1 cellular context compared by ENCODE assay signal in the genomic region with DNA sequence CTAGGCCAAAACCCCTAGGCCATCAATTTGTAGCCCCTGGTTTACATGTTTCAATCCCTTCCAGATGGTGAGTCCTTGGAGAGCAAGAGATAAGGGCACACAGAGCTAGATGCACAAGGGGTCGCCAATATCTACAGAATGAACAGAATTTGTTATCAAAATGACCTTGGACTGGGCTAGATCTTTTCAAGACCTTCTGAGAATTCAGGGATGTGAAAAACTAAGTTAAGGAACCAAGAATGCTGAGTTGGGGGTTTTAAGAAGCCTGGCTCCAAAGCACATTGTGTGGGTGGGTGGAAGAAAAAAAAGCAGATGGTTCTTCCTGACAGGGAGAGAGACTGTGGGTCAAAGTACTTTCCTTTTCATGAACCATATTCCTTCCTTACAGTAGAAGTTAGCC.
TF ChIP-seq lines count a peak whose summit lies in the region.

No MANE protein-coding gene starts in this region.

TF ChIP-seq in K562, 482 proteins besides CTCF, POLR2A, EP300 and RAD21 (continued from another document and continues in another):
- TF ChIP-seq, protein P1, sequence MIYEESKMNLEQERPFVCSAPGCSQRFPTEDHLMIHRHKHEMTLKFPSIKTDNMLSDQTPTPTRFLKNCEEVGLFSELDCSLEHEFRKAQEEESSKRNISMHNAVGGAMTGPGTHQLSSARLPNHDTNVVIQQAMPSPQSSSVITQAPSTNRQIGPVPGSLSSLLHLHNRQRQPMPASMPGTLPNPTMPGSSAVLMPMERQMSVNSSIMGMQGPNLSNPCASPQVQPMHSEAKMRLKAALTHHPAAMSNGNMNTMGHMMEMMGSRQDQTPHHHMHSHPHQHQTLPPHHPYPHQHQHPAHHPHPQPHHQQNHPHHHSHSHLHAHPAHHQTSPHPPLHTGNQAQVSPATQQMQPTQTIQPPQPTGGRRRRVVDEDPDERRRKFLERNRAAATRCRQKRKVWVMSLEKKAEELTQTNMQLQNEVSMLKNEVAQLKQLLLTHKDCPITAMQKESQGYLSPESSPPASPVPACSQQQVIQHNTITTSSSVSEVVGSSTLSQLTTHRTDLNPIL (CRISPR knock-in tag; IDR thresholded peaks at IDR 0.05), result no peak
- TF ChIP-seq CXXC5 (CRISPR knock-in tag; IDR thresholded peaks at IDR 0.05) (peak; percentile 25; the same call in 1 of the 2 replicates), HDAC2 (IDR thresholded peaks at IDR 0.05) (0 out of 2 replicates have a peak, but pooled peaks have one; percentile 32), HDGF (IDR thresholded peaks at IDR 0.05) (no peak), ZHX1 (conservative IDR thresholded peaks at IDR 0.05; ENCODE audit: low read length) (no peak), MAFF (IDR thresholded peaks at IDR 0.05; ENCODE audit: low read length) (peak; percentile 86; the same call in 1 of the 2 replicates), NELFE (IDR thresholded peaks at IDR 0.05; ENCODE audit: insufficient read depth, insufficient read length) (no peak), ZNF316 (IDR thresholded peaks at IDR 0.05) (peak; percentile 99), ZFP36 (IDR thresholded peaks at IDR 0.05; ENCODE audit: low read depth, low read length, partially characterized antibody) (peak; percentile 6), HOMEZ (CRISPR knock-in tag; IDR thresholded peaks at IDR 0.05) (no peak), ARNT (IDR thresholded peaks at IDR 0.05) (peak in 1 of 2 experiments; percentile 43; a peak in 1 of 4 replicates), SOX6 (IDR thresholded peaks at IDR 0.05) (no peak), ZNF717 (CRISPR knock-in tag; IDR thresholded peaks at IDR 0.05) (no peak), FOXA3 (CRISPR knock-in tag; conservative IDR thresholded peaks at IDR 0.05 in 1 of 2, IDR thresholded peaks at IDR 0.05 in 1 of 2) (no peak), TAL1 (IDR thresholded peaks at IDR 0.05) (peak; percentile 55), SMARCE1 (IDR thresholded peaks at IDR 0.05) (0 out of 2 replicates have a peak, but pooled peaks have one; percentile 33), USF2 (CRISPR knock-in tag; IDR thresholded peaks at IDR 0.05) (no peak), YY1 (IDR thresholded peaks at IDR 0.05; ENCODE audit: borderline replicate concordance in 1 of 3, control insufficient read depth in 1 of 3, extremely low read depth in 1 of 3, insufficient read depth in 3 of 3, insufficient read length in 1 of 3, insufficient replicate concordance in 2 of 3, low read depth in 1 of 3, low read length in 2 of 3) (no peak), MTA1 (IDR thresholded peaks at IDR 0.05; ENCODE audit: borderline replicate concordance) (no peak), GATAD2B (IDR thresholded peaks at IDR 0.05; ENCODE audit: borderline replicate concordance) (0 out of 2 replicates have a peak, but pooled peaks have one; percentile 56), ZNF143 (CRISPR knock-in tag; IDR thresholded peaks at IDR 0.05) (no peak), ZNF133 (CRISPR knock-in tag; IDR thresholded peaks at IDR 0.05) (no peak), HEY1 (CRISPR knock-in tag; IDR thresholded peaks at IDR 0.05; ENCODE audit: borderline replicate concordance) (no peak), FOXP1 (CRISPR knock-in tag; IDR thresholded peaks at IDR 0.05) (no peak), ZNF830 (CRISPR knock-in tag; IDR thresholded peaks at IDR 0.05) (no peak), NFXL1 (CRISPR knock-in tag; IDR thresholded peaks at IDR 0.05) (no peak), EP400 (IDR thresholded peaks at IDR 0.05) (no peak; the same call in 1 of the 2 replicates), PTTG1 (tag; IDR thresholded peaks at IDR 0.05; ENCODE audit: low read depth) (0 out of 2 replicates have a peak, but pooled peaks have one; percentile 14), NCOA1 (IDR thresholded peaks at IDR 0.05; ENCODE audit: low read depth) (peak; percentile 59; the same call in 1 of the 2 replicates), TFAM (CRISPR knock-in tag; conservative IDR thresholded peaks at IDR 0.05) (no peak), KHSRP (IDR thresholded peaks at IDR 0.05) (no peak), ZNF282 (CRISPR knock-in tag; IDR thresholded peaks at IDR 0.05) (no peak), ZNF263 (CRISPR knock-in tag; IDR thresholded peaks at IDR 0.05; ENCODE audit: borderline replicate concordance) (no peak), NCOA4 (IDR thresholded peaks at IDR 0.05; ENCODE audit: partially characterized antibody) (no peak), RBM17 (IDR thresholded peaks at IDR 0.05; ENCODE audit: borderline replicate concordance, low read depth, low read length) (no peak), MYNN (IDR thresholded peaks at IDR 0.05) (0 out of 2 replicates have a peak, but pooled peaks have one; percentile 16), MYNN (CRISPR knock-in tag; IDR thresholded peaks at IDR 0.05) (no peak), RFX1 (IDR thresholded peaks at IDR 0.05) (no peak), C11orf30 (IDR thresholded peaks at IDR 0.05; ENCODE audit: low read depth) (peak; percentile 97), MED1 (CRISPR knock-in tag; IDR thresholded peaks at IDR 0.05; ENCODE audit: borderline replicate concordance) (no peak), PREB (CRISPR knock-in tag; IDR thresholded peaks at IDR 0.05) (no peak), ERF (CRISPR knock-in tag; IDR thresholded peaks at IDR 0.05) (no peak), BACH1 (tag; IDR thresholded peaks at IDR 0.05) (no peak), GTF2E2 (tag; IDR thresholded peaks at IDR 0.05) (no peak), FOXM1 (IDR thresholded peaks at IDR 0.05; ENCODE audit: low read depth) (no peak), FOXM1 (CRISPR knock-in tag; IDR thresholded peaks at IDR 0.05; ENCODE audit: low read depth) (no peak), MECOM (CRISPR knock-in tag; IDR thresholded peaks at IDR 0.05) (0 out of 2 replicates have a peak, but pooled peaks have one; percentile 45)
- TF ChIP-seq, protein P2, sequence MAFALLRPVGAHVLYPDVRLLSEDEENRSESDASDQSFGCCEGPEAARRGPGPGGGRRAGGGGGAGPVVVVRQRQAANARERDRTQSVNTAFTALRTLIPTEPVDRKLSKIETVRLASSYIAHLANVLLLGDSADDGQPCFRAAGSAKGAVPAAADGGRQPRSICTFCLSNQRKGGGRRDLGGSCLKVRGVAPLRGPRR (CRISPR knock-in tag; IDR thresholded peaks at IDR 0.05), result no peak
- TF ChIP-seq, protein P3, sequence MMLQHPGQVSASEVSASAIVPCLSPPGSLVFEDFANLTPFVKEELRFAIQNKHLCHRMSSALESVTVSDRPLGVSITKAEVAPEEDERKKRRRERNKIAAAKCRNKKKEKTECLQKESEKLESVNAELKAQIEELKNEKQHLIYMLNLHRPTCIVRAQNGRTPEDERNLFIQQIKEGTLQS (IDR thresholded peaks at IDR 0.05), result no peak
- TF ChIP-seq, protein P3 (CRISPR knock-in tag; conservative IDR thresholded peaks at IDR 0.05), result no peak
- TF ChIP-seq, protein P4, sequence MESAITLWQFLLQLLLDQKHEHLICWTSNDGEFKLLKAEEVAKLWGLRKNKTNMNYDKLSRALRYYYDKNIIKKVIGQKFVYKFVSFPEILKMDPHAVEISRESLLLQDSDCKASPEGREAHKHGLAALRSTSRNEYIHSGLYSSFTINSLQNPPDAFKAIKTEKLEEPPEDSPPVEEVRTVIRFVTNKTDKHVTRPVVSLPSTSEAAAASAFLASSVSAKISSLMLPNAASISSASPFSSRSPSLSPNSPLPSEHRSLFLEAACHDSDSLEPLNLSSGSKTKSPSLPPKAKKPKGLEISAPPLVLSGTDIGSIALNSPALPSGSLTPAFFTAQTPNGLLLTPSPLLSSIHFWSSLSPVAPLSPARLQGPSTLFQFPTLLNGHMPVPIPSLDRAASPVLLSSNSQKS (CRISPR knock-in tag; IDR thresholded peaks at IDR 0.05), result no peak
- TF ChIP-seq, protein P5, sequence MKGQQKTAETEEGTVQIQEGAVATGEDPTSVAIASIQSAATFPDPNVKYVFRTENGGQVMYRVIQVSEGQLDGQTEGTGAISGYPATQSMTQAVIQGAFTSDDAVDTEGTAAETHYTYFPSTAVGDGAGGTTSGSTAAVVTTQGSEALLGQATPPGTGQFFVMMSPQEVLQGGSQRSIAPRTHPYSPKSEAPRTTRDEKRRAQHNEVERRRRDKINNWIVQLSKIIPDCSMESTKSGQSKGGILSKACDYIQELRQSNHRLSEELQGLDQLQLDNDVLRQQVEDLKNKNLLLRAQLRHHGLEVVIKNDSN (CRISPR knock-in tag; IDR thresholded peaks at IDR 0.05), result no peak
- TF ChIP-seq, protein P6, sequence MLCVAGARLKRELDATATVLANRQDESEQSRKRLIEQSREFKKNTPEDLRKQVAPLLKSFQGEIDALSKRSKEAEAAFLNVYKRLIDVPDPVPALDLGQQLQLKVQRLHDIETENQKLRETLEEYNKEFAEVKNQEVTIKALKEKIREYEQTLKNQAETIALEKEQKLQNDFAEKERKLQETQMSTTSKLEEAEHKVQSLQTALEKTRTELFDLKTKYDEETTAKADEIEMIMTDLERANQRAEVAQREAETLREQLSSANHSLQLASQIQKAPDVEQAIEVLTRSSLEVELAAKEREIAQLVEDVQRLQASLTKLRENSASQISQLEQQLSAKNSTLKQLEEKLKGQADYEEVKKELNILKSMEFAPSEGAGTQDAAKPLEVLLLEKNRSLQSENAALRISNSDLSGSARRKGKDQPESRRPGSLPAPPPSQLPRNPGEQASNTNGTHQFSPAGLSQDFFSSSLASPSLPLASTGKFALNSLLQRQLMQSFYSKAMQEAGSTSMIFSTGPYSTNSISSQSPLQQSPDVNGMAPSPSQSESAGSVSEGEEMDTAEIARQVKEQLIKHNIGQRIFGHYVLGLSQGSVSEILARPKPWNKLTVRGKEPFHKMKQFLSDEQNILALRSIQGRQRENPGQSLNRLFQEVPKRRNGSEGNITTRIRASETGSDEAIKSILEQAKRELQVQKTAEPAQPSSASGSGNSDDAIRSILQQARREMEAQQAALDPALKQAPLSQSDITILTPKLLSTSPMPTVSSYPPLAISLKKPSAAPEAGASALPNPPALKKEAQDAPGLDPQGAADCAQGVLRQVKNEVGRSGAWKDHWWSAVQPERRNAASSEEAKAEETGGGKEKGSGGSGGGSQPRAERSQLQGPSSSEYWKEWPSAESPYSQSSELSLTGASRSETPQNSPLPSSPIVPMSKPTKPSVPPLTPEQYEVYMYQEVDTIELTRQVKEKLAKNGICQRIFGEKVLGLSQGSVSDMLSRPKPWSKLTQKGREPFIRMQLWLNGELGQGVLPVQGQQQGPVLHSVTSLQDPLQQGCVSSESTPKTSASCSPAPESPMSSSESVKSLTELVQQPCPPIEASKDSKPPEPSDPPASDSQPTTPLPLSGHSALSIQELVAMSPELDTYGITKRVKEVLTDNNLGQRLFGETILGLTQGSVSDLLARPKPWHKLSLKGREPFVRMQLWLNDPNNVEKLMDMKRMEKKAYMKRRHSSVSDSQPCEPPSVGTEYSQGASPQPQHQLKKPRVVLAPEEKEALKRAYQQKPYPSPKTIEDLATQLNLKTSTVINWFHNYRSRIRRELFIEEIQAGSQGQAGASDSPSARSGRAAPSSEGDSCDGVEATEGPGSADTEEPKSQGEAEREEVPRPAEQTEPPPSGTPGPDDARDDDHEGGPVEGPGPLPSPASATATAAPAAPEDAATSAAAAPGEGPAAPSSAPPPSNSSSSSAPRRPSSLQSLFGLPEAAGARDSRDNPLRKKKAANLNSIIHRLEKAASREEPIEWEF (CRISPR knock-in tag; IDR thresholded peaks at IDR 0.05), result no peak
